23 cellular contexts compared by ENCODE assay signal in genomic region chr2:103268841-103269498, GRCh38.
"Had no signal": no experiment of that assay in that cellular context is flagged by ENCODE, and none has a peak within 500 bp of the region (broad histone marks: within the 10 kb centered on the region; RNA-seq: fewer than 3 reads in every experiment).

No MANE protein-coding gene starts in this region.

- H3K4me3 ChIP-seq: left ventricle myocardium inferior, lung, psoas muscle, right lobe of liver, stomach, testis, thyroid gland, upper lobe of right lung had no signal

- DNase-seq: hippocampal formation; kidney glomerular epithelial cell; left cardiac atrium; left ventricle myocardium inferior; mesendoderm; naive thymus-derived CD4-positive, alpha-beta T cell; occipital lobe; psoas muscle; right lobe of liver; stimulated activated CD4-positive, alpha-beta T cell treated with anti-CD3 and anti-CD28 coated beads, Interleukin-12 subunit alpha, Interleukin-12 subunit beta, amount 100 ng/mL, for 4 hours; stimulated activated CD4-positive, alpha-beta T cell treated with anti-CD3 and anti-CD28 coated beads, Interleukin-15, amount 100 ng/mL, for 24 hours; stimulated activated CD4-positive, alpha-beta T cell treated with anti-CD3 and anti-CD28 coated beads, Interleukin-2, amount 100 ng/mL, for 24 hours; stimulated activated CD4-positive, alpha-beta T cell treated with anti-CD3 and anti-CD28 coated beads, Interleukin-4, amount 100 ng/mL, for 1 hour; stimulated activated naive B cell treated with anti-CD40 and anti-IgM and Interleukin-4, amounts not matched to agents 10 μg/mL and 1 μg/mL and 100 μg/mL, for 72 hours; stimulated activated naive CD8-positive, alpha-beta T cell treated with anti-CD3 and anti-CD28 coated beads, Interleukin-15, Interleukin-2, amounts not matched to agents 100 U/mL and 50 U/mL, for 24 hours; stomach; testis; thyroid gland; trophoblast cell; upper lobe of right lung had no signal

- H3K27ac ChIP-seq: left ventricle myocardium inferior, neutrophil, parathyroid adenoma, psoas muscle, right lobe of liver, stomach, testis, thyroid gland, upper lobe of right lung had no signal

- H3K27me3 ChIP-seq: neutrophil, right lobe of liver, stomach, testis, thyroid gland, upper lobe of right lung had no signal

- H3K9me3 ChIP-seq: neutrophil, right lobe of liver, testis, thyroid gland, upper lobe of right lung had no signal

- H3K4me1 ChIP-seq: left ventricle myocardium inferior, parathyroid adenoma, psoas muscle, right lobe of liver, stomach, testis, thyroid gland, upper lobe of right lung had no signal

- H3K9ac ChIP-seq: parathyroid adenoma had no signal

- ATAC-seq: left cardiac atrium; naive thymus-derived CD4-positive, alpha-beta T cell; psoas muscle; right lobe of liver; stimulated activated naive B cell treated with anti-CD40 and anti-IgM and Interleukin-4, amounts not matched to agents 10 μg/mL and 1 μg/mL and 100 μg/mL, for 72 hours; stimulated activated naive CD8-positive, alpha-beta T cell treated with anti-CD3 and anti-CD28 coated beads, Interleukin-15, Interleukin-2, amounts not matched to agents 100 U/mL and 50 U/mL, for 24 hours; upper lobe of right lung had no signal

- H3K36me3 ChIP-seq: left ventricle myocardium inferior, neutrophil, right lobe of liver, stomach, thyroid gland, upper lobe of right lung had no signal
